1 cellular context compared by ENCODE assay signal in the genomic region with DNA sequence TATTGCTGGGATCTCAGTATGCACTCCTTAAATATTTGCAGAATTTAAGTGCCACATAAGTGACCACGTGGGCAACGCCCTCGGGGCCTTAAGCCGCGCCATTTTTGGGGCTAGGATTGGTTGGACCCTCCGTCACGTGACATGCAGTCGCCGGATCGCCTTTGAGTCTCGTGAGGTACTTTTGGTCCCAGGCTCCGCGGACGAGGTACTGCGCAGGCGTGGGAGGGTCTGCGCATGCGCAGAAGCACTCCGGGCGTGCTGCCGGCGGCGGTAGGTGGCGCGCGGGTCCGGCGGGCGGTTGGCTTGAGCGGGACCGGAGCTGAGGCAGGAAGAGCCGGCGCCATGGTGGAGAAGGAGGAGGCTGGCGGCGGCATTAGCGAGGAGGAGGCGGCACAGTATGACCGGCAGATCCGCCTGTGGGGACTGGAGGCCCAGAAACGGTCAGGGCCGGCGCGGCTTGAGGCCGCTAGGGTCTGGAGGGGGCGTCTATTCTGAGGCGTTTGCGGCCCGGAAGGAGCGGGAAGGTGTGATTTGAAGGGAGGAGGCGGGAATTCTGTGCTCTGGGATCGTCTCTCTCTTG.
TF ChIP-seq lines count a peak whose summit lies in the region.

Gene SAE1, plus strand, starts transcription at position 247 of the 580 bp plus-strand sequence. Its CDS starts 96 bp downstream, at position 343.

TF ChIP-seq in GM12878, 131 proteins besides CTCF, POLR2A, EP300 and RAD21 (continued from another document and continues in another):
- TF ChIP-seq, protein P1, sequence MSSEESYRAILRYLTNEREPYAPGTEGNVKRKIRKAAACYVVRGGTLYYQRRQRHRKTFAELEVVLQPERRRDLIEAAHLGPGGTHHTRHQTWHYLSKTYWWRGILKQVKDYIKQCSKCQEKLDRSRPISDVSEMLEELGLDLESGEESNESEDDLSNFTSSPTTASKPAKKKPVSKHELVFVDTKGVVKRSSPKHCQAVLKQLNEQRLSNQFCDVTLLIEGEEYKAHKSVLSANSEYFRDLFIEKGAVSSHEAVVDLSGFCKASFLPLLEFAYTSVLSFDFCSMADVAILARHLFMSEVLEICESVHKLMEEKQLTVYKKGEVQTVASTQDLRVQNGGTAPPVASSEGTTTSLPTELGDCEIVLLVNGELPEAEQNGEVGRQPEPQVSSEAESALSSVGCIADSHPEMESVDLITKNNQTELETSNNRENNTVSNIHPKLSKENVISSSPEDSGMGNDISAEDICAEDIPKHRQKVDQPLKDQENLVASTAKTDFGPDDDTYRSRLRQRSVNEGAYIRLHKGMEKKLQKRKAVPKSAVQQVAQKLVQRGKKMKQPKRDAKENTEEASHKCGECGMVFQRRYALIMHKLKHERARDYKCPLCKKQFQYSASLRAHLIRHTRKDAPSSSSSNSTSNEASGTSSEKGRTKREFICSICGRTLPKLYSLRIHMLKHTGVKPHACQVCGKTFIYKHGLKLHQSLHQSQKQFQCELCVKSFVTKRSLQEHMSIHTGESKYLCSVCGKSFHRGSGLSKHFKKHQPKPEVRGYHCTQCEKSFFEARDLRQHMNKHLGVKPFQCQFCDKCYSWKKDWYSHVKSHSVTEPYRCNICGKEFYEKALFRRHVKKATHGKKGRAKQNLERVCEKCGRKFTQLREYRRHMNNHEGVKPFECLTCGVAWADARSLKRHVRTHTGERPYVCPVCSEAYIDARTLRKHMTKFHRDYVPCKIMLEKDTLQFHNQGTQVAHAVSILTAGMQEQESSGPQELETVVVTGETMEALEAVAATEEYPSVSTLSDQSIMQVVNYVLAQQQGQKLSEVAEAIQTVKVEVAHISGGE (CRISPR knock-in tag; IDR thresholded peaks at IDR 0.05) = peak; percentile 55
- TF ChIP-seq TBL1XR1 (IDR thresholded peaks at IDR 0.05; ENCODE audit: low read depth, low read length) = peak; percentile 55; the same call in 1 of the 2 replicates
- TF ChIP-seq MTA2 (IDR thresholded peaks at IDR 0.05; ENCODE audit: low read depth) = no peak; the same call in 1 of the 2 replicates
- no peak for TF ChIP-seq RFX5 (IDR thresholded peaks at IDR 0.05; ENCODE audit: low read depth, low read length)
- TF ChIP-seq IKZF1 (conservative IDR thresholded peaks at IDR 0.05) = peak; percentile 98
- TF ChIP-seq ZNF622 (IDR thresholded peaks at IDR 0.05) = no peak
- no peak for TF ChIP-seq RCOR1 (conservative IDR thresholded peaks at IDR 0.05; ENCODE audit: low read depth, low read length)
- TF ChIP-seq, protein P2, sequence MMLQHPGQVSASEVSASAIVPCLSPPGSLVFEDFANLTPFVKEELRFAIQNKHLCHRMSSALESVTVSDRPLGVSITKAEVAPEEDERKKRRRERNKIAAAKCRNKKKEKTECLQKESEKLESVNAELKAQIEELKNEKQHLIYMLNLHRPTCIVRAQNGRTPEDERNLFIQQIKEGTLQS (IDR thresholded peaks at IDR 0.05; ENCODE audit: borderline replicate concordance, extremely low read depth, low read depth, low read length) = peak; percentile 91; the same call in 1 of the 2 replicates
- TF ChIP-seq ZNF24 (IDR thresholded peaks at IDR 0.05) = no peak
- 0 out of 2 replicates have a peak, but pooled peaks have one; percentile 49 for TF ChIP-seq DPF2 (IDR thresholded peaks at IDR 0.05)
- TF ChIP-seq, protein P3, sequence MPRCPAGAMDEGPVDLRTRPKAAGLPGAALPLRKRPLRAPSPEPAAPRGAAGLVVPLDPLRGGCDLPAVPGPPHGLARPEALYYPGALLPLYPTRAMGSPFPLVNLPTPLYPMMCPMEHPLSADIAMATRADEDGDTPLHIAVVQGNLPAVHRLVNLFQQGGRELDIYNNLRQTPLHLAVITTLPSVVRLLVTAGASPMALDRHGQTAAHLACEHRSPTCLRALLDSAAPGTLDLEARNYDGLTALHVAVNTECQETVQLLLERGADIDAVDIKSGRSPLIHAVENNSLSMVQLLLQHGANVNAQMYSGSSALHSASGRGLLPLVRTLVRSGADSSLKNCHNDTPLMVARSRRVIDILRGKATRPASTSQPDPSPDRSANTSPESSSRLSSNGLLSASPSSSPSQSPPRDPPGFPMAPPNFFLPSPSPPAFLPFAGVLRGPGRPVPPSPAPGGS (IDR thresholded peaks at IDR 0.05; ENCODE audit: borderline replicate concordance, insufficient read depth, low read depth, low read length, poor library complexity, severe bottlenecking) = no peak
- TF ChIP-seq SMAD5 (IDR thresholded peaks at IDR 0.05; ENCODE audit: low read depth) = no peak
- TF ChIP-seq PAX5 (IDR thresholded peaks at IDR 0.05; ENCODE audit: borderline replicate concordance, low read depth, low read length) = 0 out of 2 replicates have a peak, but pooled peaks have one; percentile 31
- no peak for TF ChIP-seq FOXK2 (IDR thresholded peaks at IDR 0.05)
- no peak for TF ChIP-seq NR2C2 (IDR thresholded peaks at IDR 0.05; ENCODE audit: borderline replicate concordance, control insufficient read depth, insufficient read length, low read depth)
- TF ChIP-seq, protein P4, sequence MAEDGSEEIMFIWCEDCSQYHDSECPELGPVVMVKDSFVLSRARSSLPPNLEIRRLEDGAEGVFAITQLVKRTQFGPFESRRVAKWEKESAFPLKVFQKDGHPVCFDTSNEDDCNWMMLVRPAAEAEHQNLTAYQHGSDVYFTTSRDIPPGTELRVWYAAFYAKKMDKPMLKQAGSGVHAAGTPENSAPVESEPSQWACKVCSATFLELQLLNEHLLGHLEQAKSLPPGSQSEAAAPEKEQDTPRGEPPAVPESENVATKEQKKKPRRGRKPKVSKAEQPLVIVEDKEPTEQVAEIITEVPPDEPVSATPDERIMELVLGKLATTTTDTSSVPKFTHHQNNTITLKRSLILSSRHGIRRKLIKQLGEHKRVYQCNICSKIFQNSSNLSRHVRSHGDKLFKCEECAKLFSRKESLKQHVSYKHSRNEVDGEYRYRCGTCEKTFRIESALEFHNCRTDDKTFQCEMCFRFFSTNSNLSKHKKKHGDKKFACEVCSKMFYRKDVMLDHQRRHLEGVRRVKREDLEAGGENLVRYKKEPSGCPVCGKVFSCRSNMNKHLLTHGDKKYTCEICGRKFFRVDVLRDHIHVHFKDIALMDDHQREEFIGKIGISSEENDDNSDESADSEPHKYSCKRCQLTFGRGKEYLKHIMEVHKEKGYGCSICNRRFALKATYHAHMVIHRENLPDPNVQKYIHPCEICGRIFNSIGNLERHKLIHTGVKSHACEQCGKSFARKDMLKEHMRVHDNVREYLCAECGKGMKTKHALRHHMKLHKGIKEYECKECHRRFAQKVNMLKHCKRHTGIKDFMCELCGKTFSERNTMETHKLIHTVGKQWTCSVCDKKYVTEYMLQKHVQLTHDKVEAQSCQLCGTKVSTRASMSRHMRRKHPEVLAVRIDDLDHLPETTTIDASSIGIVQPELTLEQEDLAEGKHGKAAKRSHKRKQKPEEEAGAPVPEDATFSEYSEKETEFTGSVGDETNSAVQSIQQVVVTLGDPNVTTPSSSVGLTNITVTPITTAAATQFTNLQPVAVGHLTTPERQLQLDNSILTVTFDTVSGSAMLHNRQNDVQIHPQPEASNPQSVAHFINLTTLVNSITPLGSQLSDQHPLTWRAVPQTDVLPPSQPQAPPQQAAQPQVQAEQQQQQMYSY (CRISPR knock-in tag; IDR thresholded peaks at IDR 0.05) = peak; percentile 89
- TF ChIP-seq, protein P5, sequence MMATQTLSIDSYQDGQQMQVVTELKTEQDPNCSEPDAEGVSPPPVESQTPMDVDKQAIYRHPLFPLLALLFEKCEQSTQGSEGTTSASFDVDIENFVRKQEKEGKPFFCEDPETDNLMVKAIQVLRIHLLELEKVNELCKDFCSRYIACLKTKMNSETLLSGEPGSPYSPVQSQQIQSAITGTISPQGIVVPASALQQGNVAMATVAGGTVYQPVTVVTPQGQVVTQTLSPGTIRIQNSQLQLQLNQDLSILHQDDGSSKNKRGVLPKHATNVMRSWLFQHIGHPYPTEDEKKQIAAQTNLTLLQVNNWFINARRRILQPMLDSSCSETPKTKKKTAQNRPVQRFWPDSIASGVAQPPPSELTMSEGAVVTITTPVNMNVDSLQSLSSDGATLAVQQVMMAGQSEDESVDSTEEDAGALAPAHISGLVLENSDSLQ (IDR thresholded peaks at IDR 0.05) = peak; percentile 41; the same call in 1 of the 2 replicates
- no peak for TF ChIP-seq KAT2A (conservative IDR thresholded peaks at IDR 0.05; ENCODE audit: control insufficient read depth, low read depth, low read length)
- TF ChIP-seq BCL11A (IDR thresholded peaks at IDR 0.05; ENCODE audit: low read depth, low read length) = no peak
- no peak for TF ChIP-seq NFYA (IDR thresholded peaks at IDR 0.05; ENCODE audit: borderline replicate concordance, low read depth, low read length)
- no peak for TF ChIP-seq NFIC (IDR thresholded peaks at IDR 0.05; ENCODE audit: low read depth, low read length)
- no peak for TF ChIP-seq ZNF274 (IDR thresholded peaks at IDR 0.05; ENCODE audit: insufficient read depth, insufficient read length)
- TF ChIP-seq, protein P6, sequence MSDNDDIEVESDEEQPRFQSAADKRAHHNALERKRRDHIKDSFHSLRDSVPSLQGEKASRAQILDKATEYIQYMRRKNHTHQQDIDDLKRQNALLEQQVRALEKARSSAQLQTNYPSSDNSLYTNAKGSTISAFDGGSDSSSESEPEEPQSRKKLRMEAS (IDR thresholded peaks at IDR 0.05; ENCODE audit: low read depth, low read length) = peak; percentile 98
- TF ChIP-seq EZH2 (IDR thresholded peaks at IDR 0.05; ENCODE audit: borderline replicate concordance, control insufficient read depth, low read depth, low read length) = no peak
- no peak for TF ChIP-seq FOXM1 (IDR thresholded peaks at IDR 0.05; ENCODE audit: low read depth, low read length)
- TF ChIP-seq, protein P7, sequence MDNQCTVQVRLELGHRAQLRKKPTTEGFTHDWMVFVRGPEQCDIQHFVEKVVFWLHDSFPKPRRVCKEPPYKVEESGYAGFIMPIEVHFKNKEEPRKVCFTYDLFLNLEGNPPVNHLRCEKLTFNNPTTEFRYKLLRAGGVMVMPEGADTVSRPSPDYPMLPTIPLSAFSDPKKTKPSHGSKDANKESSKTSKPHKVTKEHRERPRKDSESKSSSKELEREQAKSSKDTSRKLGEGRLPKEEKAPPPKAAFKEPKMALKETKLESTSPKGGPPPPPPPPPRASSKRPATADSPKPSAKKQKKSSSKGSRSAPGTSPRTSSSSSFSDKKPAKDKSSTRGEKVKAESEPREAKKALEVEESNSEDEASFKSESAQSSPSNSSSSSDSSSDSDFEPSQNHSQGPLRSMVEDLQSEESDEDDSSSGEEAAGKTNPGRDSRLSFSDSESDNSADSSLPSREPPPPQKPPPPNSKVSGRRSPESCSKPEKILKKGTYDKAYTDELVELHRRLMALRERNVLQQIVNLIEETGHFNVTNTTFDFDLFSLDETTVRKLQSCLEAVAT (IDR thresholded peaks at IDR 0.05) = peak; percentile 80
- no peak for TF ChIP-seq SP1 (IDR thresholded peaks at IDR 0.05; ENCODE audit: low read depth, low read length)
- no peak for TF ChIP-seq ZNF217 (IDR thresholded peaks at IDR 0.05)
- TF ChIP-seq, protein P8, sequence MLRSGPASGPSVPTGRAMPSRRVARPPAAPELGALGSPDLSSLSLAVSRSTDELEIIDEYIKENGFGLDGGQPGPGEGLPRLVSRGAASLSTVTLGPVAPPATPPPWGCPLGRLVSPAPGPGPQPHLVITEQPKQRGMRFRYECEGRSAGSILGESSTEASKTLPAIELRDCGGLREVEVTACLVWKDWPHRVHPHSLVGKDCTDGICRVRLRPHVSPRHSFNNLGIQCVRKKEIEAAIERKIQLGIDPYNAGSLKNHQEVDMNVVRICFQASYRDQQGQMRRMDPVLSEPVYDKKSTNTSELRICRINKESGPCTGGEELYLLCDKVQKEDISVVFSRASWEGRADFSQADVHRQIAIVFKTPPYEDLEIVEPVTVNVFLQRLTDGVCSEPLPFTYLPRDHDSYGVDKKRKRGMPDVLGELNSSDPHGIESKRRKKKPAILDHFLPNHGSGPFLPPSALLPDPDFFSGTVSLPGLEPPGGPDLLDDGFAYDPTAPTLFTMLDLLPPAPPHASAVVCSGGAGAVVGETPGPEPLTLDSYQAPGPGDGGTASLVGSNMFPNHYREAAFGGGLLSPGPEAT (IDR thresholded peaks at IDR 0.05; ENCODE audit: low read depth) = peak; percentile 70; the same call in 1 of the 2 replicates
- TF ChIP-seq ZNF384 (IDR thresholded peaks at IDR 0.05; ENCODE audit: borderline replicate concordance, low read depth, low read length) = no peak
- no peak for TF ChIP-seq STAT1 (conservative IDR thresholded peaks at IDR 0.05)
- TF ChIP-seq MEF2B (IDR thresholded peaks at IDR 0.05; ENCODE audit: partially characterized antibody, poor library complexity, severe bottlenecking) = peak; percentile 62
- no peak for TF ChIP-seq JUNB (IDR thresholded peaks at IDR 0.05)
- TF ChIP-seq ZSCAN29 (IDR thresholded peaks at IDR 0.05) = no peak
- no peak for TF ChIP-seq BMI1 (IDR thresholded peaks at IDR 0.05; ENCODE audit: borderline replicate concordance)
- TF ChIP-seq ZNF207 (IDR thresholded peaks at IDR 0.05; ENCODE audit: borderline replicate concordance) = peak; percentile 88; the same call in 1 of the 2 replicates
- TF ChIP-seq YBX1 (IDR thresholded peaks at IDR 0.05) = no peak
- TF ChIP-seq ATF2 (IDR thresholded peaks at IDR 0.05; ENCODE audit: low read length) = no peak
- TF ChIP-seq, protein P9, sequence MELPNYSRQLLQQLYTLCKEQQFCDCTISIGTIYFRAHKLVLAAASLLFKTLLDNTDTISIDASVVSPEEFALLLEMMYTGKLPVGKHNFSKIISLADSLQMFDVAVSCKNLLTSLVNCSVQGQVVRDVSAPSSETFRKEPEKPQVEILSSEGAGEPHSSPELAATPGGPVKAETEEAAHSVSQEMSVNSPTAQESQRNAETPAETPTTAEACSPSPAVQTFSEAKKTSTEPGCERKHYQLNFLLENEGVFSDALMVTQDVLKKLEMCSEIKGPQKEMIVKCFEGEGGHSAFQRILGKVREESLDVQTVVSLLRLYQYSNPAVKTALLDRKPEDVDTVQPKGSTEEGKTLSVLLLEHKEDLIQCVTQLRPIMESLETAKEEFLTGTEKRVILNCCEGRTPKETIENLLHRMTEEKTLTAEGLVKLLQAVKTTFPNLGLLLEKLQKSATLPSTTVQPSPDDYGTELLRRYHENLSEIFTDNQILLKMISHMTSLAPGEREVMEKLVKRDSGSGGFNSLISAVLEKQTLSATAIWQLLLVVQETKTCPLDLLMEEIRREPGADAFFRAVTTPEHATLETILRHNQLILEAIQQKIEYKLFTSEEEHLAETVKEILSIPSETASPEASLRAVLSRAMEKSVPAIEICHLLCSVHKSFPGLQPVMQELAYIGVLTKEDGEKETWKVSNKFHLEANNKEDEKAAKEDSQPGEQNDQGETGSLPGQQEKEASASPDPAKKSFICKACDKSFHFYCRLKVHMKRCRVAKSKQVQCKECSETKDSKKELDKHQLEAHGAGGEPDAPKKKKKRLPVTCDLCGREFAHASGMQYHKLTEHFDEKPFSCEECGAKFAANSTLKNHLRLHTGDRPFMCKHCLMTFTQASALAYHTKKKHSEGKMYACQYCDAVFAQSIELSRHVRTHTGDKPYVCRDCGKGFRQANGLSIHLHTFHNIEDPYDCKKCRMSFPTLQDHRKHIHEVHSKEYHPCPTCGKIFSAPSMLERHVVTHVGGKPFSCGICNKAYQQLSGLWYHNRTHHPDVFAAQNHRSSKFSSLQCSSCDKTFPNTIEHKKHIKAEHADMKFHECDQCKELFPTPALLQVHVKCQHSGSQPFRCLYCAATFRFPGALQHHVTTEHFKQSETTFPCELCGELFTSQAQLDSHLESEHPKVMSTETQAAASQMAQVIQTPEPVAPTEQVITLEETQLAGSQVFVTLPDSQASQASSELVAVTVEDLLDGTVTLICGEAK (IDR thresholded peaks at IDR 0.05; ENCODE audit: borderline replicate concordance) = no peak
